In the genomic region with DNA sequence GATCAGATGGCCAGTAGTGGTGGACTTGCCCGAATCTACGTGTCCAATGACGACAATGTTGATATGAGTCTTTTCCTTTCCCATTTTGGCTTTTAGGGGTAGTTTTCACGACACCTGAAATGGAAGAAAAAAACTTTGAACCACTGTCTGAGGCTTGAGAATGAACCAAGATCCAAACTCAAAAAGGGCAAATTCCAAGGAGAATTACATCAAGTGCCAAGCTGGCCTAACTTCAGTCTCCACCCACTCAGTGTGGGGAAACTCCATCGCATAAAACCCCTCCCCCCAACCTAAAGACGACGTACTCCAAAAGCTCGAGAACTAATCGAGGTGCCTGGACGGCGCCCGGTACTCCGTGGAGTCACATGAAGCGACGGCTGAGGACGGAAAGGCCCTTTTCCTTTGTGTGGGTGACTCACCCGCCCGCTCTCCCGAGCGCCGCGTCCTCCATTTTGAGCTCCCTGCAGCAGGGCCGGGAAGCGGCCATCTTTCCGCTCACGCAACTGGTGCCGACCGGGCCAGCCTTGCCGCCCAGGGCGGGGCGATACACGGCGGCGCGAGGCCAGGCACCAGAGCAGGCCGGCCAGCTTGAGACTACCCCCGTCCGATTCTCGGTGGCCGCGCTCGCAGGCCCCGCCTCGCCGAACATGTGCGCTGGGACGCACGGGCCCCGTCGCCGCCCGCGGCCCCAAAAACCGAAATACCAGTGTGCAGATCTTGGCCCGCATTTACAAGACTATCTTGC, we compare ENCODE assay signal across 8 cellular contexts. TPM values are rescaled to one million over a fixed set of nuclear protein-coding genes. Genes with fewer than 3 reads are reported as not detected.
DNase-seq lines count a peak whose midpoint lies in the region; ATAC-seq and TF ChIP-seq lines count a peak whose summit lies in the region.

No MANE protein-coding gene starts in this region.

- ATAC-seq in GM18858 (IDR thresholded peaks at IDR 0.05; ENCODE audit: unreplicated experiment): no peak

- H3K79me2 ChIP-seq in SK-N-SH (ENCODE audit: insufficient read depth): peaks cover 47% of the 10 kb centered on the region

- H3K36me3 ChIP-seq in SK-N-SH (replicated peaks in 1 of 2; ENCODE audit: control insufficient read depth in 1 of 2, insufficient read depth in 2 of 2, low read length in 1 of 2): peaks cover 43 to 48% of the 10 kb centered on the region in 2 experiments
- H3K36me3 ChIP-seq in subcutaneous abdominal adipose tissue (ENCODE audit: control insufficient read depth in 5 of 5, insufficient read depth in 5 of 5, low read length in 5 of 5): peaks cover 21 to 44% (median 38%) of the 10 kb centered on the region in 5 donors

- H3K36me3 Mint-ChIP-seq in activated naive CD4-positive, alpha-beta T cell treated with anti-CD3 and anti-CD28 coated beads, Interleukin-2, amount 10 ng/mL, durations not matched to agents 7 days and 5 days: peaks cover 55% of the 10 kb centered on the region

- H3K4me3 ChIP-seq in SK-N-SH (ENCODE audit: low read depth in 2 of 2, low read length in 1 of 2): peak overlapping the region; percentile 95 to 99
- H3K4me3 ChIP-seq in subcutaneous abdominal adipose tissue (ENCODE audit: low read depth in 1 of 5, low read length in 5 of 5): peak overlapping the region; percentile 84 to 98 (median 94)

- no peak overlapping the region for H2AFZ ChIP-seq in SK-N-SH (ENCODE audit: low read depth)

- CTCF ChIA-PET in SK-N-SH (lab: Yijun Ruan, JAX): interaction anchor here (1.0 to 2.3 kb wide), 2 partner anchors 92 to 132 kb away, joined by 4 to 6 read pairs; no protein-coding TSS in a partner anchor
- CTCF ChIA-PET in activated naive CD4-positive, alpha-beta T cell treated with anti-CD3 and anti-CD28 coated beads, Interleukin-2, amount 10 ng/mL, durations not matched to agents 7 days and 5 days (lab: Charles Lee): interaction anchor here (0.9 to 3.5 kb wide), 2 partner anchors 91 to 134 kb away, joined by 3 to 20 read pairs; no protein-coding TSS in a partner anchor

- H4K20me1 ChIP-seq in SK-N-SH (ENCODE audit: insufficient read depth): peaks cover 55% of the 10 kb centered on the region

- H3K9me3 ChIP-seq in SK-N-SH (no peaks in the 10 kb centered on the region), subcutaneous abdominal adipose tissue (ENCODE audit: control insufficient read depth in 5 of 5, low read length in 5 of 5) (no peaks in the 10 kb centered on the region)

- H3K9me2 ChIP-seq in SK-N-SH: no peaks in the 10 kb centered on the region

- peak overlapping the region; percentile 88 for H3K4me3 Mint-ChIP-seq in activated naive CD4-positive, alpha-beta T cell treated with anti-CD3 and anti-CD28 coated beads, Interleukin-2, amount 10 ng/mL, durations not matched to agents 7 days and 5 days

- peak; percentile 87 for DNase-seq in DMS53 (lab: John Stamatoyannopoulos, UW)
- DNase-seq in HT-29 (ENCODE audit: low spot score): peak; percentile 74
- DNase-seq in SK-N-SH: peak; percentile 58
- peak; percentile 83 for DNase-seq in activated naive CD4-positive, alpha-beta T cell treated with anti-CD3 and anti-CD28 coated beads, Interleukin-2, amount 10 ng/mL, durations not matched to agents 7 days and 5 days
- peak; percentile 54 for DNase-seq in germinal center (ENCODE audit: low spot score)
- DNase-seq in nucleus accumbens (lab: John Stamatoyannopoulos, UW): peak in 51 of 56 donors; percentile 7 to 72 (median 52)

- POLR2A ChIA-PET in SK-N-SH (lab: Yijun Ruan, JAX): interaction anchor here (0.6 to 2.7 kb wide), 13 partner anchors 8 to 156 kb away, joined by 3 to 16 read pairs (median 4); partner anchors contain the start of genes MTO1 and SLC17A5

- peaks cover 16 to 19% of the 10 kb centered on the region in 2 experiments; a peak in 3 of 4 replicates for H3K4me1 ChIP-seq in SK-N-SH (ENCODE audit: control insufficient read depth in 1 of 2, insufficient read depth in 2 of 2, low read depth in 1 of 2, low read length in 1 of 2)
- H3K4me1 ChIP-seq in subcutaneous abdominal adipose tissue (ENCODE audit: control insufficient read depth in 5 of 5, insufficient read depth in 5 of 5, low read length in 5 of 5): peaks cover 7 to 66% (median 59%) of the 10 kb centered on the region in 5 donors

- 0% methylated on average over 16 of the region's 55 CpGs for WGBS in SK-N-SH (ENCODE audit: low lambda C conversion rate)

- H3K27ac Mint-ChIP-seq in activated naive CD4-positive, alpha-beta T cell treated with anti-CD3 and anti-CD28 coated beads, Interleukin-2, amount 10 ng/mL, durations not matched to agents 7 days and 5 days: peak overlapping the region; percentile 98

- H3K9me3 Mint-ChIP-seq in activated naive CD4-positive, alpha-beta T cell treated with anti-CD3 and anti-CD28 coated beads, Interleukin-2, amount 10 ng/mL, durations not matched to agents 7 days and 5 days: no peaks in the 10 kb centered on the region

- peak overlapping the region; percentile 100 for H3K9ac ChIP-seq in SK-N-SH
- H3K9ac ChIP-seq in subcutaneous abdominal adipose tissue (ENCODE audit: low read length in 5 of 5): peak overlapping the region; percentile 85 to 100 (median 97)

- no peak for TF ChIP-seq CTCF in SK-N-SH (IDR thresholded peaks at IDR 0.05)

- H3K4me1 Mint-ChIP-seq in activated naive CD4-positive, alpha-beta T cell treated with anti-CD3 and anti-CD28 coated beads, Interleukin-2, amount 10 ng/mL, durations not matched to agents 7 days and 5 days: peaks cover 66% of the 10 kb centered on the region

- peak overlapping the region; percentile 96 for H3K4me2 ChIP-seq in SK-N-SH

- H3K27ac ChIP-seq in SK-N-SH (ENCODE audit: low read depth in 2 of 2, low read length in 1 of 2): peak overlapping the region; percentile 97 to 98
- peak overlapping the region; percentile 100 for H3K27ac ChIP-seq in subcutaneous abdominal adipose tissue (ENCODE audit: low read depth, low read length)

- H3K27me3 Mint-ChIP-seq in activated naive CD4-positive, alpha-beta T cell treated with anti-CD3 and anti-CD28 coated beads, Interleukin-2, amount 10 ng/mL, durations not matched to agents 7 days and 5 days: peaks cover 11% of the 10 kb centered on the region

- peaks cover 55% of the 10 kb centered on the region for H3F3A ChIP-seq in SK-N-SH (replicated peaks; ENCODE audit: insufficient read depth)

- no peak for TF ChIP-seq RAD21 in SK-N-SH (IDR thresholded peaks at IDR 0.05; ENCODE audit: low read length)

- TF ChIP-seq EP300 in SK-N-SH (IDR thresholded peaks at IDR 0.05; ENCODE audit: borderline replicate concordance in 1 of 2, low read depth in 1 of 2, low read length in 1 of 2): peak in 1 of 2 experiments; percentile 22; a peak in 1 of 4 replicates

- H3K27me3 ChIP-seq in SK-N-SH (ENCODE audit: insufficient read depth): no peaks in the 10 kb centered on the region
- peaks cover 0 to 2% (median 0%) of the 10 kb centered on the region in 5 donors for H3K27me3 ChIP-seq in subcutaneous abdominal adipose tissue (ENCODE audit: control insufficient read depth in 5 of 5, insufficient read depth in 4 of 5, low read length in 5 of 5)

TF ChIP-seq in SK-N-SH, 30 proteins besides CTCF, POLR2A, EP300 and RAD21 (continues in another document):
- no peak for TF ChIP-seq RXRA (IDR thresholded peaks at IDR 0.05; ENCODE audit: borderline replicate concordance, low read depth)
- TF ChIP-seq NRF1 (IDR thresholded peaks at IDR 0.05; ENCODE audit: low read depth, low read length): no peak
- TF ChIP-seq, protein P1, sequence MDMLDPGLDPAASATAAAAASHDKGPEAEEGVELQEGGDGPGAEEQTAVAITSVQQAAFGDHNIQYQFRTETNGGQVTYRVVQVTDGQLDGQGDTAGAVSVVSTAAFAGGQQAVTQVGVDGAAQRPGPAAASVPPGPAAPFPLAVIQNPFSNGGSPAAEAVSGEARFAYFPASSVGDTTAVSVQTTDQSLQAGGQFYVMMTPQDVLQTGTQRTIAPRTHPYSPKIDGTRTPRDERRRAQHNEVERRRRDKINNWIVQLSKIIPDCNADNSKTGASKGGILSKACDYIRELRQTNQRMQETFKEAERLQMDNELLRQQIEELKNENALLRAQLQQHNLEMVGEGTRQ (IDR thresholded peaks at IDR 0.05; ENCODE audit: borderline replicate concordance, low read depth, low read length): no peak
- TF ChIP-seq SMC3 (IDR thresholded peaks at IDR 0.05; ENCODE audit: low read depth, low read length): no peak
- no peak for TF ChIP-seq NFIC (IDR thresholded peaks at IDR 0.05; ENCODE audit: borderline replicate concordance)
- TF ChIP-seq RCOR1 (IDR thresholded peaks at IDR 0.05; ENCODE audit: low read length): no peak
- TF ChIP-seq, protein P2, sequence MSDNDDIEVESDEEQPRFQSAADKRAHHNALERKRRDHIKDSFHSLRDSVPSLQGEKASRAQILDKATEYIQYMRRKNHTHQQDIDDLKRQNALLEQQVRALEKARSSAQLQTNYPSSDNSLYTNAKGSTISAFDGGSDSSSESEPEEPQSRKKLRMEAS (IDR thresholded peaks at IDR 0.05; ENCODE audit: low read depth): no peak; the same call in 1 of the 2 replicates
- no peak for TF ChIP-seq GATA2 (CRISPR knock-in tag; IDR thresholded peaks at IDR 0.05)
- TF ChIP-seq MEF2A (IDR thresholded peaks at IDR 0.05; ENCODE audit: borderline replicate concordance, low read depth): no peak
- TF ChIP-seq JUND (IDR thresholded peaks at IDR 0.05): no peak; the same call in 1 of the 2 replicates
- TF ChIP-seq IRF3 (IDR thresholded peaks at IDR 0.05; ENCODE audit: low read depth, low read length): no peak
- TF ChIP-seq GABPA (IDR thresholded peaks at IDR 0.05; ENCODE audit: low read depth): no peak
- no peak for TF ChIP-seq ELF1 (IDR thresholded peaks at IDR 0.05)
- no peak; the same call in 1 of the 2 replicates for TF ChIP-seq TEAD4 (IDR thresholded peaks at IDR 0.05; ENCODE audit: borderline replicate concordance, insufficient read depth)
- TF ChIP-seq FOSL2 (IDR thresholded peaks at IDR 0.05; ENCODE audit: borderline replicate concordance, low read depth): peak; percentile 16; the same call in 1 of the 2 replicates

RNA-seq across cellular contexts. Expression of gene EEF1A1, which starts 0.7 kb away (rescaled TPM):
- 7,514 and 7,960 TPM in 2 replicates for total RNA-seq in HT-29 (2014; rRNA removed; shearing (Covaris generic))
- polyA plus RNA-seq in SK-N-SH (2012; rRNA removed): 10,787 and 14,148 TPM in 2 replicates
- polyA plus RNA-seq in SK-N-SH (2012; cell fraction: cytosol; rRNA removed): 13,584 and 14,065 TPM in 2 replicates
- 2,616 and 4,114 TPM in 2 replicates for polyA plus RNA-seq in SK-N-SH (2012; cell fraction: nucleus; rRNA removed)

RNA-seq across cellular contexts. Expression of gene MTO1, which starts 58.6 kb away (rescaled TPM):
- 17.0 and 18.7 TPM in 2 replicates for total RNA-seq in HT-29 (2014; rRNA removed; shearing (Covaris generic))
- 9.9 and 11.4 TPM in 2 replicates for polyA plus RNA-seq in SK-N-SH (2012; rRNA removed)
- polyA plus RNA-seq in SK-N-SH (2012; cell fraction: cytosol; rRNA removed): 9.9 and 12.7 TPM in 2 replicates
- 15.5 and 18.7 TPM in 2 replicates for polyA plus RNA-seq in SK-N-SH (2012; cell fraction: nucleus; rRNA removed)
